ENCODE assay signal across 10 cellular contexts in genomic region chr2:134252092-134252775, GRCh38. TPM values are rescaled to one million over a fixed set of nuclear protein-coding genes. Genes with fewer than 3 reads are reported as not detected.
DNase-seq lines count a peak whose midpoint lies in the region; TF ChIP-seq lines count a peak whose summit lies in the region.
"Had no signal": no experiment of that assay in that cellular context is flagged by ENCODE, and none has a peak within 500 bp of the region (broad histone marks: within the 10 kb centered on the region; RNA-seq: fewer than 3 reads in every experiment).

No MANE protein-coding gene starts in this region.

- H3K27ac ChIP-seq in adrenal gland = no peak overlapping the region
- H3K27ac ChIP-seq: gastrocnemius medialis had no signal

- no peaks in the 10 kb centered on the region for H3K27me3 ChIP-seq in adrenal gland
- H3K27me3 ChIP-seq: gastrocnemius medialis had no signal

- H3K4me1 Mint-ChIP-seq in activated CD4-positive, alpha-beta memory T cell treated with anti-CD3 and anti-CD28 coated beads for 36 hours (ENCODE audit: low read depth) = peaks cover 84% of the 10 kb centered on the region
- H3K4me1 Mint-ChIP-seq in activated CD4-positive, alpha-beta memory T cell treated with anti-CD3 and anti-CD28 coated beads, Interleukin-2, amount 10 ng/mL, durations not matched to agents 7 days and 5 days = peaks cover 70% of the 10 kb centered on the region
- peaks cover 92% of the 10 kb centered on the region for H3K4me1 Mint-ChIP-seq in activated naive CD8-positive, alpha-beta T cell (ENCODE audit: low read depth)

- H3K9me3 Mint-ChIP-seq in activated CD4-positive, alpha-beta memory T cell treated with anti-CD3 and anti-CD28 coated beads for 36 hours = no peaks in the 10 kb centered on the region
- H3K9me3 Mint-ChIP-seq in activated CD4-positive, alpha-beta memory T cell treated with anti-CD3 and anti-CD28 coated beads, Interleukin-2, amount 10 ng/mL, durations not matched to agents 7 days and 5 days = no peaks in the 10 kb centered on the region
- H3K9me3 Mint-ChIP-seq in activated naive CD8-positive, alpha-beta T cell (ENCODE audit: low read depth) = no peaks in the 10 kb centered on the region

- no peaks in the 10 kb centered on the region for H3K4me1 ChIP-seq in adrenal gland (replicated peaks in 1 of 2)

- H3K27ac Mint-ChIP-seq in activated CD4-positive, alpha-beta memory T cell treated with anti-CD3 and anti-CD28 coated beads for 36 hours = peak overlapping the region; percentile 25
- H3K27ac Mint-ChIP-seq in activated CD4-positive, alpha-beta memory T cell treated with anti-CD3 and anti-CD28 coated beads, Interleukin-2, amount 10 ng/mL, durations not matched to agents 7 days and 5 days = no peak overlapping the region
- peak overlapping the region; percentile 36 for H3K27ac Mint-ChIP-seq in activated naive CD8-positive, alpha-beta T cell

- peaks cover 21% of the 10 kb centered on the region for H3K36me3 Mint-ChIP-seq in activated CD4-positive, alpha-beta memory T cell treated with anti-CD3 and anti-CD28 coated beads for 36 hours
- peaks cover 17% of the 10 kb centered on the region for H3K36me3 Mint-ChIP-seq in activated CD4-positive, alpha-beta memory T cell treated with anti-CD3 and anti-CD28 coated beads, Interleukin-2, amount 10 ng/mL, durations not matched to agents 7 days and 5 days (ENCODE audit: low read depth)
- peaks cover 13% of the 10 kb centered on the region for H3K36me3 Mint-ChIP-seq in activated naive CD8-positive, alpha-beta T cell

- intact Hi-C loops in activated CD4-positive, alpha-beta memory T cell treated with anti-CD3 and anti-CD28 coated beads for 36 hours (cut with micrococcal nuclease) = loop anchor here (1.0 to 10.0 kb wide), 4 partner anchors 69 to 367 kb away; no protein-coding TSS in a partner anchor
- intact Hi-C loops in adrenal gland (cut with DNase I) = loop anchor here in 1 of 2 donors (10.0 kb wide), 1 partner anchor 153 kb away; no protein-coding TSS in a partner anchor

- H3K4me3 Mint-ChIP-seq in activated CD4-positive, alpha-beta memory T cell treated with anti-CD3 and anti-CD28 coated beads for 36 hours = no peak overlapping the region
- no peak overlapping the region for H3K4me3 Mint-ChIP-seq in activated CD4-positive, alpha-beta memory T cell treated with anti-CD3 and anti-CD28 coated beads, Interleukin-2, amount 10 ng/mL, durations not matched to agents 7 days and 5 days
- H3K4me3 Mint-ChIP-seq in activated naive CD8-positive, alpha-beta T cell = peak overlapping the region; percentile 39

- DNase-seq in activated CD4-positive, alpha-beta memory T cell treated with anti-CD3 and anti-CD28 coated beads for 36 hours = peak; percentile 84
- DNase-seq in activated CD4-positive, alpha-beta memory T cell treated with anti-CD3 and anti-CD28 coated beads, Interleukin-2, amount 10 ng/mL, durations not matched to agents 7 days and 5 days = no peak
- DNase-seq in NCI-H2171 (lab: John Stamatoyannopoulos, UW) = peak; percentile 67
- DNase-seq in stimulated activated CD8-positive, alpha-beta memory T cell treated with anti-CD3 and anti-CD28 coated beads, Interleukin-15, amount 100 ng/mL, for 48 hours (ENCODE audit: low read depth in 2 of 2) = peak; percentile 48 to 72
- DNase-seq in NK-92 (lab: John Stamatoyannopoulos, UW; ENCODE audit: unreplicated experiment) = no peak
- DNase-seq in adrenal gland = no peak
- DNase-seq in NOMO-1 (lab: John Stamatoyannopoulos, UW; ENCODE audit: unreplicated experiment in 2 of 2) = no peak
- DNase-seq: aorta, gastrocnemius medialis had no signal

- no peak overlapping the region for H3K4me3 ChIP-seq in adrenal gland
- H3K4me3 ChIP-seq: gastrocnemius medialis had no signal

- no peaks in the 10 kb centered on the region for H3K36me3 ChIP-seq in adrenal gland (replicated peaks in 1 of 2)
- H3K36me3 ChIP-seq: gastrocnemius medialis had no signal

- CTCF ChIA-PET in activated CD4-positive, alpha-beta memory T cell treated with anti-CD3 and anti-CD28 coated beads for 36 hours (lab: Charles Lee) = interaction anchor here (2.4 to 4.7 kb wide), 3 partner anchors 8 to 160 kb away, joined by 12 to 37 read pairs (median 24); no protein-coding TSS in a partner anchor
- CTCF ChIA-PET in activated CD4-positive, alpha-beta memory T cell treated with anti-CD3 and anti-CD28 coated beads, Interleukin-2, amount 10 ng/mL, durations not matched to agents 7 days and 5 days (lab: Charles Lee) = interaction anchor here (2.0 kb wide), 1 partner anchor 21 kb away, joined by 6 read pairs; no protein-coding TSS in a partner anchor

- no peak for TF ChIP-seq POLR2A in adrenal gland (IDR thresholded peaks at IDR 0.05)

- no peak for TF ChIP-seq CTCF in adrenal gland (IDR thresholded peaks at IDR 0.05)

- H3K9me3 ChIP-seq in adrenal gland (replicated peaks in 1 of 3) = no peaks in the 10 kb centered on the region
- H3K9me3 ChIP-seq: gastrocnemius medialis had no signal

- no peaks in the 10 kb centered on the region for H3K27me3 Mint-ChIP-seq in activated CD4-positive, alpha-beta memory T cell treated with anti-CD3 and anti-CD28 coated beads for 36 hours
- peaks cover 47% of the 10 kb centered on the region for H3K27me3 Mint-ChIP-seq in activated CD4-positive, alpha-beta memory T cell treated with anti-CD3 and anti-CD28 coated beads, Interleukin-2, amount 10 ng/mL, durations not matched to agents 7 days and 5 days
- H3K27me3 Mint-ChIP-seq in activated naive CD8-positive, alpha-beta T cell = no peaks in the 10 kb centered on the region

- WGBS in adrenal gland, 4 donors = 82 to 85% (median 84%) methylated on average over 4 of the region's 4 CpGs

- POLR2A ChIA-PET in activated CD4-positive, alpha-beta memory T cell treated with anti-CD3 and anti-CD28 coated beads for 36 hours (lab: Charles Lee) = interaction anchor here (1.8 kb wide), 1 partner anchor 10 kb away, joined by 5 read pairs; no protein-coding TSS in a partner anchor
- POLR2A ChIA-PET in activated CD4-positive, alpha-beta memory T cell treated with anti-CD3 and anti-CD28 coated beads, Interleukin-2, amount 10 ng/mL, durations not matched to agents 7 days and 5 days (lab: Charles Lee) = interaction anchor here (2.7 kb wide), 1 partner anchor 38 kb away, joined by 7 read pairs; no protein-coding TSS in a partner anchor

RNA-seq across cellular contexts. Expression of gene MGAT5, which starts 1.6 kb away (rescaled TPM):
- total RNA-seq in activated CD4-positive, alpha-beta memory T cell treated with anti-CD3 and anti-CD28 coated beads for 36 hours = 10 to 100 TPM; 33.6 to 38.3 TPM
- total RNA-seq in activated CD4-positive, alpha-beta memory T cell treated with anti-CD3 and anti-CD28 coated beads, Interleukin-2, amount 10 ng/mL, durations not matched to agents 7 days and 5 days = 10 to 100 TPM; 44.5 to 44.9 TPM
- 10 to 100 TPM; 27.9 to 47.9 (median 42.9) TPM for total RNA-seq in adrenal gland
- 10 to 100 TPM in 1 of 3 donors, 1 to 10 TPM in 2; 2.9 to 20.0 (median 3.6) TPM for polyA plus RNA-seq in adrenal gland

Comparison
In these comparisons a context has a peak if more than half of its experiments do, and no peak if none do; other contexts are left out.
1. DNase-seq: peak in activated CD4-positive, alpha-beta memory T cell treated with anti-CD3 and anti-CD28 coated beads for 36 hours (single experiment), NCI-H2171 (single experiment) and stimulated activated CD8-positive, alpha-beta memory T cell treated with anti-CD3 and anti-CD28 coated beads, Interleukin-15, amount 100 ng/mL, for 48 hours (2 of 2); none in activated CD4-positive, alpha-beta memory T cell treated with anti-CD3 and anti-CD28 coated beads, Interleukin-2, amount 10 ng/mL, durations not matched to agents 7 days and 5 days (single experiment), NK-92 (single experiment), adrenal gland (0 of 7) and NOMO-1 (0 of 2).